ENCODE assay signal across 18 cellular contexts in genomic region chr5:32144637-32145207, GRCh38. TPM values are rescaled to one million over a fixed set of nuclear protein-coding genes. Genes with fewer than 3 reads are reported as not detected.
A peak's percentile ranks its signal among the peaks of the same experiment; 100 is the strongest.
DNase-seq lines count a peak whose midpoint lies in the region; ATAC-seq and TF ChIP-seq lines count a peak whose summit lies in the region.
"Had no signal": no experiment of that assay in that cellular context is flagged by ENCODE, and none has a peak within 500 bp of the region (broad histone marks: within the 10 kb centered on the region; RNA-seq: fewer than 3 reads in every experiment).

No MANE protein-coding gene starts in this region.

- TF ChIP-seq POLR2A in stomach (IDR thresholded peaks at IDR 0.05): no peak

- peaks cover 36 to 65% (median 51%) of the 10 kb centered on the region in 4 donors for H3K4me1 ChIP-seq in stomach
- no peaks in the 10 kb centered on the region for H3K4me1 ChIP-seq in Karpas-422 (ENCODE audit: low read length)
- H3K4me1 ChIP-seq: neural progenitor cell had no signal

- H3K9ac ChIP-seq in Karpas-422 (ENCODE audit: low read length): no peak overlapping the region
- H3K9ac ChIP-seq: neural progenitor cell had no signal

- peaks cover 18% of the 10 kb centered on the region for H3K4me1 Mint-ChIP-seq in activated T-helper 17 cell treated with anti-CD3 and anti-CD28 coated beads, Interleukin-2, amount 50 U/mL, for 72 hours
- H3K4me1 Mint-ChIP-seq in immature natural killer cell: peaks cover 58 to 76% of the 10 kb centered on the region in 2 donors
- H3K4me1 Mint-ChIP-seq: neural progenitor cell had no signal

- H3K27ac Mint-ChIP-seq in activated naive CD4-positive, alpha-beta T cell treated with anti-CD3 and anti-CD28 coated beads, Interleukin-2, amount 50 U/mL, for 72 hours: peak overlapping the region; percentile 34 to 85
- H3K27ac Mint-ChIP-seq in activated T-helper 17 cell treated with anti-CD3 and anti-CD28 coated beads, Interleukin-2, amount 50 U/mL, for 72 hours: peak overlapping the region; percentile 73
- H3K27ac Mint-ChIP-seq in immature natural killer cell: peak overlapping the region in 4 of 6 donors; percentile 2 to 70 (median 48)
- H3K27ac Mint-ChIP-seq: IgD-negative memory B cell; neural progenitor cell; stimulated activated naive CD8-positive, alpha-beta T cell treated with anti-CD3 and anti-CD28 coated beads, Interleukin-15, amount 100 ng/mL, for 72 hours had no signal

- no peaks in the 10 kb centered on the region for H3K9me3 ChIP-seq in stomach
- no peaks in the 10 kb centered on the region for H3K9me3 ChIP-seq in Karpas-422 (ENCODE audit: low read length)

- H3K27me3 ChIP-seq in stomach (no peaks in the 10 kb centered on the region), Karpas-422 (ENCODE audit: low read length) (no peaks in the 10 kb centered on the region)
- H3K27me3 ChIP-seq: neural progenitor cell had no signal

- no peak for ATAC-seq in activated naive CD4-positive, alpha-beta T cell treated with anti-CD3 and anti-CD28 coated beads, Interleukin-2, amount 50 U/mL, for 72 hours
- ATAC-seq in activated T-helper 17 cell treated with anti-CD3 and anti-CD28 coated beads, Interleukin-2, amount 50 U/mL, for 72 hours (replicated peaks): no peak
- no peak for ATAC-seq in GM19351 (IDR thresholded peaks at IDR 0.05; ENCODE audit: unreplicated experiment)
- no peak for ATAC-seq in GM18870 (IDR thresholded peaks at IDR 0.05; ENCODE audit: unreplicated experiment)
- ATAC-seq: stimulated activated naive CD8-positive, alpha-beta T cell treated with anti-CD3 and anti-CD28 coated beads, Interleukin-15, amount 100 ng/mL, for 72 hours had no signal

- H3K4me3 Mint-ChIP-seq in activated T-helper 17 cell treated with anti-CD3 and anti-CD28 coated beads, Interleukin-2, amount 50 U/mL, for 72 hours: no peak overlapping the region
- H3K4me3 Mint-ChIP-seq in immature natural killer cell: peak overlapping the region in 1 of 5 donors; percentile 31
- H3K4me3 Mint-ChIP-seq: IgD-negative memory B cell; neural progenitor cell; stimulated activated naive CD8-positive, alpha-beta T cell treated with anti-CD3 and anti-CD28 coated beads, Interleukin-15, amount 100 ng/mL, for 72 hours had no signal

- no peaks in the 10 kb centered on the region for H3K27me3 Mint-ChIP-seq in activated T-helper 17 cell treated with anti-CD3 and anti-CD28 coated beads, Interleukin-2, amount 50 U/mL, for 72 hours
- H3K27me3 Mint-ChIP-seq in immature natural killer cell (ENCODE audit: low read depth in 3 of 3): peaks cover 0 to 1% (median 0%) of the 10 kb centered on the region in 3 donors
- H3K27me3 Mint-ChIP-seq: IgD-negative memory B cell; stimulated activated naive CD8-positive, alpha-beta T cell treated with anti-CD3 and anti-CD28 coated beads, Interleukin-15, amount 100 ng/mL, for 72 hours had no signal

- no peak for TF ChIP-seq EP300 in stomach (IDR thresholded peaks at IDR 0.05)

- H3K9me3 Mint-ChIP-seq in activated naive CD4-positive, alpha-beta T cell treated with anti-CD3 and anti-CD28 coated beads, Interleukin-2, amount 50 U/mL, for 72 hours: no peaks in the 10 kb centered on the region
- no peaks in the 10 kb centered on the region for H3K9me3 Mint-ChIP-seq in activated T-helper 17 cell treated with anti-CD3 and anti-CD28 coated beads, Interleukin-2, amount 50 U/mL, for 72 hours
- H3K9me3 Mint-ChIP-seq in immature natural killer cell: no peaks in the 10 kb centered on the region
- H3K9me3 Mint-ChIP-seq: IgD-negative memory B cell; stimulated activated naive CD8-positive, alpha-beta T cell treated with anti-CD3 and anti-CD28 coated beads, Interleukin-15, amount 100 ng/mL, for 72 hours had no signal

- H3K27ac ChIP-seq in stomach (peak overlapping the region in 1 of 5 donors; percentile 5), Karpas-422 (ENCODE audit: low read length) (no peak overlapping the region)
- H3K27ac ChIP-seq: neural progenitor cell, skin epidermis had no signal

- 71 to 80% (median 77%) methylated on average over 3 of the region's 3 CpGs for WGBS in stomach, 5 donors

- intact Hi-C loops in stomach (cut with DNase I; ENCODE audit: low total_unique reads): no loop called here

- H3K79me2 ChIP-seq in Karpas-422 (ENCODE audit: low read length): peaks cover 79% of the 10 kb centered on the region

- H3K4me2 ChIP-seq in Karpas-422 (ENCODE audit: low read depth, low read length, poor library complexity, severe bottlenecking): no peak overlapping the region
- H3K4me2 ChIP-seq: neural progenitor cell, PC-9 had no signal

- H3K36me3 Mint-ChIP-seq in activated naive CD4-positive, alpha-beta T cell treated with anti-CD3 and anti-CD28 coated beads, Interleukin-2, amount 50 U/mL, for 72 hours: peaks cover under 1 to 13% of the 10 kb centered on the region in 2 donors
- H3K36me3 Mint-ChIP-seq in activated T-helper 17 cell treated with anti-CD3 and anti-CD28 coated beads, Interleukin-2, amount 50 U/mL, for 72 hours (ENCODE audit: low read depth): peaks cover 62% of the 10 kb centered on the region
- H3K36me3 Mint-ChIP-seq in immature natural killer cell: peaks cover 3 to 4% (median 4%) of the 10 kb centered on the region in 3 donors

- H3K9me2 ChIP-seq in Karpas-422 (replicated peaks; ENCODE audit: insufficient read depth, low read length): no peaks in the 10 kb centered on the region

- H2AFZ ChIP-seq in Karpas-422 (ENCODE audit: low read length): no peak overlapping the region
- H2AFZ ChIP-seq: neural progenitor cell, PC-9 had no signal

- H3K36me3 ChIP-seq in stomach: peaks cover 0 to 20% (median 6%) of the 10 kb centered on the region in 4 donors
- H3K36me3 ChIP-seq in Karpas-422 (ENCODE audit: insufficient read depth, low read length): peaks cover 4% of the 10 kb centered on the region; the same call in 1 of the 2 replicates

- H3K4me3 ChIP-seq in stomach (no peak overlapping the region), Karpas-422 (ENCODE audit: low read length) (no peak overlapping the region)
- H3K4me3 ChIP-seq: lung, neural progenitor cell, PC-9, skin epidermis had no signal

- TF ChIP-seq CTCF in stomach (IDR thresholded peaks at IDR 0.05): no peak

- H4K20me1 ChIP-seq in Karpas-422 (ENCODE audit: insufficient read depth, low read depth, low read length): peaks cover 16% of the 10 kb centered on the region; the same call in 1 of the 2 replicates

- no peak for DNase-seq in activated naive CD4-positive, alpha-beta T cell treated with anti-CD3 and anti-CD28 coated beads, Interleukin-2, amount 50 U/mL, for 72 hours (ENCODE audit: low spot score in 2 of 2)
- no peak for DNase-seq in activated naive CD4-positive, alpha-beta T cell treated with Interleukin-2 at 50 U/mL for 16 hours
- no peak for DNase-seq in immature natural killer cell
- peak; percentile 44 for DNase-seq in stomach
- no peak for DNase-seq in Karpas-422
- DNase-seq: activated CD4-positive, CD25-positive, alpha-beta regulatory T cell; NCI-H1417 treated with DMSO at 0.1 percent for 48 hours; NCI-H510A; stimulated activated naive CD8-positive, alpha-beta T cell treated with anti-CD3 and anti-CD28 coated beads, Interleukin-15, amount 100 ng/mL, for 72 hours; SW 1271 had no signal

RNA-seq across cellular contexts. Expression of gene GOLPH3, which starts 29.4 kb away (rescaled TPM):
- 10 to 100 TPM; 35.9 to 56.9 TPM for total RNA-seq in activated naive CD4-positive, alpha-beta T cell treated with anti-CD3 and anti-CD28 coated beads, Interleukin-2, amount 50 U/mL, for 72 hours
- 10 to 100 TPM; 51.7 to 74.1 TPM for total RNA-seq in activated T-helper 17 cell treated with anti-CD3 and anti-CD28 coated beads, Interleukin-2, amount 50 U/mL, for 72 hours
- polyA plus RNA-seq in immature natural killer cell (100 to 1,000 TPM; 109 to 128 (median 125) TPM), stomach (10 to 100 TPM; 38.3 to 95.6 (median 50.4) TPM)
- 100 to 1,000 TPM in 2 of 5 donors, 10 to 100 TPM in 3; 47.8 to 171 (median 94.3) TPM for total RNA-seq in stomach
- total RNA-seq in Karpas-422 (2014; rRNA removed; shearing (Covaris generic); ENCODE audit: low replicate concordance): 54.4 and 78.1 TPM in 2 replicates
